ENCODE assay signal across 8 cellular contexts in genomic region chr13:95300625-95301134, GRCh38. TPM values are rescaled to one million over a fixed set of nuclear protein-coding genes. Genes with fewer than 3 reads are reported as not detected.
DNase-seq lines count a peak whose midpoint lies in the region; ATAC-seq lines count a peak whose summit lies in the region.

No MANE protein-coding gene starts in this region.

- ATAC-seq in GM18508 (IDR thresholded peaks at IDR 0.05; ENCODE audit: insufficient read depth, unreplicated experiment) (peak; percentile 18), HG02973 (IDR thresholded peaks at IDR 0.05; ENCODE audit: unreplicated experiment) (peak; percentile 32)

- peaks cover 6% of the 10 kb centered on the region for H3K27me3 Mint-ChIP-seq in stimulated activated naive CD8-positive, alpha-beta T cell treated with anti-CD3 and anti-CD28 coated beads, Interleukin-15, Interleukin-2, amounts not matched to agents 100 ng/mL and 50 ng/mL, for 24 hours

- peak overlapping the region; percentile 88 for H3K4me3 ChIP-seq in ACC112 (ENCODE audit: low read depth, low read length)
- peak overlapping the region; percentile 57 to 81 for H3K4me3 ChIP-seq in esophagus (ENCODE audit: low read depth in 1 of 2, low read length in 2 of 2)
- H3K4me3 ChIP-seq in muscle layer of duodenum (ENCODE audit: low read depth in 1 of 2, low read length in 2 of 2), result peak overlapping the region; percentile 78 to 86

- peak overlapping the region; percentile 63 for H2AFZ ChIP-seq in ACC112 (ENCODE audit: low read length, unreplicated experiment)

- H3K79me2 ChIP-seq in ACC112 (ENCODE audit: control insufficient read depth, insufficient read depth, low read length, unreplicated experiment), result peaks cover 23% of the 10 kb centered on the region

- peaks cover 20% of the 10 kb centered on the region for H3K4me1 ChIP-seq in ACC112 (ENCODE audit: control insufficient read depth, insufficient read depth, low read length, unreplicated experiment)
- H3K4me1 ChIP-seq in esophagus (ENCODE audit: control insufficient read depth in 2 of 2, insufficient read depth in 2 of 2, low read length in 1 of 2), result peaks cover 1 to 3% of the 10 kb centered on the region in 2 donors
- peaks cover 6 to 22% of the 10 kb centered on the region in 2 donors for H3K4me1 ChIP-seq in muscle layer of duodenum (ENCODE audit: control insufficient read depth in 1 of 2, insufficient read depth in 2 of 2, low read length in 2 of 2)

- H3K9me3 ChIP-seq in esophagus (ENCODE audit: control insufficient read depth in 2 of 2, insufficient read depth in 1 of 2, low read depth in 1 of 2, low read length in 1 of 2), result no peaks in the 10 kb centered on the region
- H3K9me3 ChIP-seq in muscle layer of duodenum (ENCODE audit: control insufficient read depth in 1 of 2, low read length in 2 of 2), result no peaks in the 10 kb centered on the region

- H3K4me3 Mint-ChIP-seq in stimulated activated naive CD8-positive, alpha-beta T cell treated with anti-CD3 and anti-CD28 coated beads, Interleukin-15, Interleukin-2, amounts not matched to agents 100 ng/mL and 50 ng/mL, for 24 hours, result peak overlapping the region; percentile 91

- H3K27ac ChIP-seq in ACC112 (ENCODE audit: low read depth, low read length) (peak overlapping the region; percentile 62; the same call in 1 of the 2 replicates), esophagus (ENCODE audit: low read depth in 2 of 2, low read length in 1 of 2) (peak overlapping the region; percentile 18 to 52), muscle layer of duodenum (ENCODE audit: low read length) (peak overlapping the region; percentile 54)

- H3K36me3 ChIP-seq in ACC112 (ENCODE audit: insufficient read depth, low read length) (no peaks in the 10 kb centered on the region), esophagus (ENCODE audit: control insufficient read depth in 2 of 2, insufficient read depth in 2 of 2, low read length in 1 of 2) (no peaks in the 10 kb centered on the region), muscle layer of duodenum (ENCODE audit: control insufficient read depth in 1 of 2, insufficient read depth in 2 of 2, low read length in 2 of 2) (no peaks in the 10 kb centered on the region)

- H3K36me3 Mint-ChIP-seq in stimulated activated naive CD8-positive, alpha-beta T cell treated with anti-CD3 and anti-CD28 coated beads, Interleukin-15, Interleukin-2, amounts not matched to agents 100 ng/mL and 50 ng/mL, for 24 hours (ENCODE audit: low read depth), result peaks cover 19% of the 10 kb centered on the region

- peaks cover 47% of the 10 kb centered on the region for H3K4me1 Mint-ChIP-seq in stimulated activated naive CD8-positive, alpha-beta T cell treated with anti-CD3 and anti-CD28 coated beads, Interleukin-15, Interleukin-2, amounts not matched to agents 100 ng/mL and 50 ng/mL, for 24 hours (ENCODE audit: low read depth)

- 0 to 1% methylated on average over 25 to 39 of the region's 39 CpGs for WGBS in esophagus, 2 donors

- DNase-seq in NCI-H524 (lab: John Stamatoyannopoulos, UW), result peak; percentile 80 to 85
- DNase-seq in activated CD8-positive, alpha-beta memory T cell treated with anti-CD3 and anti-CD28 coated beads, Interleukin-2, amount 50 U/mL, for 48 hours, result peak; percentile 72

- H3K27me3 ChIP-seq in ACC112 (ENCODE audit: insufficient read depth, low read length) (no peaks in the 10 kb centered on the region), esophagus (ENCODE audit: control insufficient read depth in 1 of 2, insufficient read depth in 2 of 2, low read length in 2 of 2) (no peaks in the 10 kb centered on the region), muscle layer of duodenum (ENCODE audit: low read depth, low read length) (no peaks in the 10 kb centered on the region)

- peak overlapping the region; percentile 86 for H3K27ac Mint-ChIP-seq in stimulated activated naive CD8-positive, alpha-beta T cell treated with anti-CD3 and anti-CD28 coated beads, Interleukin-15, Interleukin-2, amounts not matched to agents 100 ng/mL and 50 ng/mL, for 24 hours

- H3K9me3 Mint-ChIP-seq in stimulated activated naive CD8-positive, alpha-beta T cell treated with anti-CD3 and anti-CD28 coated beads, Interleukin-15, Interleukin-2, amounts not matched to agents 100 ng/mL and 50 ng/mL, for 24 hours, result no peaks in the 10 kb centered on the region

RNA-seq across cellular contexts. Expression of gene ABCC4, which starts 0.6 kb away (rescaled TPM):
- polyA plus RNA-seq in esophagus, result 1 to 10 TPM in 1 of 2 donors, under 1 TPM in 1; 0.55 to 1.4 TPM

Comparison
In these comparisons a context has a peak if more than half of its experiments do, and no peak if none do; other contexts are left out.
1. Peak in every context shown above with its lines: DNase-seq, ATAC-seq, H3K4me3 ChIP-seq and H3K27ac ChIP-seq.